Comparison of ENCODE assay signal across 13 cellular contexts in the genomic region with DNA sequence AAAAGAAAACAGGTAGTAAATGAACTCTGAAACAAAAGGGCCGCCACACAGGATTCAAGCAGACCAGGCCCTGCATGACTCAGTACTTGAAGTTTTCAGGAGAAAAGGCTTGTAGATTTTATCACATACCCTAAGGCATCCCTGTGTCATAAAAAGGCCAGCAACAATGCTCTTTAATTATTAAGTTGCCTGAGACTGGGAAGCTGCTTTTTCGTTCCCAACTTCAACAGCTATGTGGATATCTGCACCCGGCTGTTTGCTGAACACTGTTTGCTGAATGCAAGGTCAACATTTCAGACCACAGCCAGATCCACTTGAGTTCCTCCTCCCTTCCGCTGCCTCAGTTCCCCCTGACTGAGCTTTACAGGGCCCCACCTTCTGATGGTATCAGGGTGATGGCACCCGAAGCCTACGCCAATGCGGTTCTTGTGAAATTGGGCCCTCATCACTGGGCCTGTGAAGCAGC. TPM values are rescaled to one million over a fixed set of nuclear protein-coding genes. Genes with fewer than 3 reads are reported as not detected.
DNase-seq lines count a peak whose midpoint lies in the region; ATAC-seq and TF ChIP-seq lines count a peak whose summit lies in the region.
"Had no signal": no experiment of that assay in that cellular context is flagged by ENCODE, and none has a peak within 500 bp of the region (broad histone marks: within the 10 kb centered on the region; RNA-seq: fewer than 3 reads in every experiment).

No MANE protein-coding gene starts in this region.

- no peak for TF ChIP-seq POLR2A in thyroid gland (IDR thresholded peaks at IDR 0.05)

- H3K4me1 ChIP-seq in Karpas-422 (ENCODE audit: low read length) (no peaks in the 10 kb centered on the region), mammary epithelial cell (ENCODE audit: insufficient read depth, low read length) (peaks cover 55% of the 10 kb centered on the region), osteoblast (ENCODE audit: insufficient read depth, low read length) (peaks cover 11% of the 10 kb centered on the region), thyroid gland (peaks cover 0 to 3% of the 10 kb centered on the region in 2 donors)
- H3K4me1 ChIP-seq in CD8-positive, alpha-beta T cell (ENCODE audit: insufficient read depth, low read length) = peaks cover 33% of the 10 kb centered on the region

- H2AFZ ChIP-seq in Karpas-422 (ENCODE audit: low read length) (no peak overlapping the region), mammary epithelial cell (ENCODE audit: low read depth, low read length) (no peak overlapping the region), osteoblast (ENCODE audit: low read length) (no peak overlapping the region)

- H3K4me1 Mint-ChIP-seq in Calu3 (ENCODE audit: low read depth, unreplicated experiment) = peaks cover 33% of the 10 kb centered on the region
- peaks cover 39% of the 10 kb centered on the region for H3K4me1 Mint-ChIP-seq in CD8-positive, alpha-beta T cell (ENCODE audit: low read depth)

- H3K79me2 ChIP-seq in Karpas-422 (ENCODE audit: low read length) (peaks cover 8% of the 10 kb centered on the region; the same call in 1 of the 2 replicates), mammary epithelial cell (ENCODE audit: insufficient read depth, low read length) (peaks cover 31% of the 10 kb centered on the region), osteoblast (ENCODE audit: insufficient read depth, low read length) (peaks cover 35% of the 10 kb centered on the region)

- H3K27ac Mint-ChIP-seq in Calu3 (ENCODE audit: unreplicated experiment) = peak overlapping the region; percentile 62
- no peak overlapping the region for H3K27ac Mint-ChIP-seq in CD8-positive, alpha-beta T cell
- H3K27ac Mint-ChIP-seq: activated naive CD8-positive, alpha-beta T cell treated with anti-CD3 and anti-CD28 coated beads, Interleukin-2, amount 10 ng/mL, durations not matched to agents 7 days and 5 days had no signal

- H3K4me3 ChIP-seq in Karpas-422 (ENCODE audit: low read length) (no peak overlapping the region), mammary epithelial cell (replicated peaks in 1 of 3; ENCODE audit: insufficient read depth in 1 of 3, low read depth in 2 of 3, low read length in 3 of 3) (no peak overlapping the region), osteoblast (ENCODE audit: insufficient read depth, low read length) (no peak overlapping the region), thyroid gland (replicated peaks in 1 of 3) (no peak overlapping the region)
- no peak overlapping the region for H3K4me3 ChIP-seq in CD8-positive, alpha-beta T cell (ENCODE audit: low read depth, low read length)

- dilution Hi-C loops in mammary epithelial cell (cut with HindIII; ENCODE audit: low sequenced_read_pairs) = loop anchor here (5.0 kb wide), 3 partner anchors 70 to 145 kb away; partner anchors contain the start of genes MRPS12 and SARS2

- no peak overlapping the region for H3K9ac ChIP-seq in Karpas-422 (ENCODE audit: low read length)
- peak overlapping the region; percentile 51 for H3K9ac ChIP-seq in mammary epithelial cell (ENCODE audit: insufficient read depth, low read length)

- H3K27ac ChIP-seq in Karpas-422 (ENCODE audit: low read length) (no peak overlapping the region), mammary epithelial cell (ENCODE audit: insufficient read depth, low read depth, low read length) (peak overlapping the region; percentile 75), osteoblast (ENCODE audit: low read depth, low read length) (no peak overlapping the region), thyroid gland (no peak overlapping the region)
- H3K27ac ChIP-seq in CD8-positive, alpha-beta T cell (ENCODE audit: low read depth, low read length) = no peak overlapping the region

- no peak for ATAC-seq in CD8-positive, alpha-beta T cell
- no peak for ATAC-seq in HG02610 (IDR thresholded peaks at IDR 0.05; ENCODE audit: unreplicated experiment)

- POLR2A ChIA-PET in CD8-positive, alpha-beta T cell (lab: Charles Lee) = interaction anchor here (1.2 to 1.6 kb wide), 2 partner anchors 10 to 12 kb away, joined by 3 to 4 read pairs; no protein-coding TSS in a partner anchor

- H3K9me3 Mint-ChIP-seq in Calu3 (ENCODE audit: low read depth, unreplicated experiment) = no peaks in the 10 kb centered on the region
- H3K9me3 Mint-ChIP-seq in CD8-positive, alpha-beta T cell = no peaks in the 10 kb centered on the region
- H3K9me3 Mint-ChIP-seq: activated naive CD8-positive, alpha-beta T cell treated with anti-CD3 and anti-CD28 coated beads, Interleukin-2, amount 10 ng/mL, durations not matched to agents 7 days and 5 days had no signal

- no peak for DNase-seq in Calu3
- peak; percentile 41 for DNase-seq in Karpas-422
- DNase-seq in mammary epithelial cell = peak; percentile 90
- DNase-seq in osteoblast (ENCODE audit: insufficient read length, low spot score, missing footprints) = peak; percentile 5
- DNase-seq in CD8-positive, alpha-beta T cell = no peak
- no peak for DNase-seq in hippocampal formation (lab: John Stamatoyannopoulos, UW)
- DNase-seq in thyroid gland = no peak
- DNase-seq: activated naive CD8-positive, alpha-beta T cell treated with anti-CD3 and anti-CD28 coated beads, Interleukin-2, amount 10 ng/mL, durations not matched to agents 7 days and 5 days; DMS153 had no signal

- H3K36me3 Mint-ChIP-seq in Calu3 (ENCODE audit: insufficient read depth, unreplicated experiment) = peaks cover 98% of the 10 kb centered on the region
- H3K36me3 Mint-ChIP-seq in CD8-positive, alpha-beta T cell = peaks cover 74% of the 10 kb centered on the region

- no peaks in the 10 kb centered on the region for H3K9me2 ChIP-seq in Karpas-422 (replicated peaks; ENCODE audit: insufficient read depth, low read length)

- H3K27me3 Mint-ChIP-seq in Calu3 (ENCODE audit: unreplicated experiment) = no peaks in the 10 kb centered on the region
- no peaks in the 10 kb centered on the region for H3K27me3 Mint-ChIP-seq in CD8-positive, alpha-beta T cell (ENCODE audit: low read depth)
- H3K27me3 Mint-ChIP-seq: activated naive CD8-positive, alpha-beta T cell treated with anti-CD3 and anti-CD28 coated beads, Interleukin-2, amount 10 ng/mL, durations not matched to agents 7 days and 5 days had no signal

- intact Hi-C loops in Calu3 (cut with micrococcal nuclease; ENCODE audit: unreplicated experiment) = no loop called here
- intact Hi-C loops in mammary epithelial cell (cut with micrococcal nuclease) = loop anchor here (1.0 to 5.0 kb wide), 7 partner anchors 50 to 323 kb away; partner anchors contain the start of gene LGALS7B
- intact Hi-C loops in CD8-positive, alpha-beta T cell (cut with DNase I, micrococcal nuclease) = loop anchor here in 1 of 2 experiments (10.0 kb wide), 1 partner anchor 1623 kb away; the partner anchor contains the start of genes ZNF383 and ZNF585B
- intact Hi-C loops in thyroid gland (cut with DNase I) = no loop called here

- no peak overlapping the region for H3K4me3 Mint-ChIP-seq in Calu3 (ENCODE audit: low read depth, unreplicated experiment)
- no peak overlapping the region for H3K4me3 Mint-ChIP-seq in CD8-positive, alpha-beta T cell
- H3K4me3 Mint-ChIP-seq: activated naive CD8-positive, alpha-beta T cell treated with anti-CD3 and anti-CD28 coated beads, Interleukin-2, amount 10 ng/mL, durations not matched to agents 7 days and 5 days had no signal

- H4K20me1 ChIP-seq in Karpas-422 (ENCODE audit: insufficient read depth, low read depth, low read length) (peaks cover 20% of the 10 kb centered on the region), mammary epithelial cell (ENCODE audit: insufficient read depth, low read length) (no peaks in the 10 kb centered on the region), osteoblast (ENCODE audit: insufficient read depth, low read length) (peaks cover 58% of the 10 kb centered on the region)

- no peak for TF ChIP-seq CTCF in Calu3 (IDR thresholded peaks at IDR 0.05; ENCODE audit: unreplicated experiment)
- no peak for TF ChIP-seq CTCF in mammary epithelial cell (conservative IDR thresholded peaks at IDR 0.05 in 1 of 2, IDR thresholded peaks at IDR 0.05 in 1 of 2; ENCODE audit: extremely low read depth in 1 of 2, insufficient read depth in 1 of 2, low read depth in 1 of 2, low read length in 2 of 2)
- no peak for TF ChIP-seq CTCF in osteoblast (IDR thresholded peaks at IDR 0.05; ENCODE audit: extremely low read depth, low read depth, low read length)
- no peak for TF ChIP-seq CTCF in CD8-positive, alpha-beta T cell (IDR thresholded peaks at IDR 0.05)
- TF ChIP-seq CTCF in thyroid gland (IDR thresholded peaks at IDR 0.05) = no peak

- H3K9me3 ChIP-seq in Karpas-422 (ENCODE audit: low read length) (no peaks in the 10 kb centered on the region), mammary epithelial cell (replicated peaks; ENCODE audit: insufficient read depth, low read length) (no peaks in the 10 kb centered on the region), osteoblast (ENCODE audit: low read depth, low read length) (no peaks in the 10 kb centered on the region), thyroid gland (no peaks in the 10 kb centered on the region)
- H3K9me3 ChIP-seq in CD8-positive, alpha-beta T cell (ENCODE audit: low read length) = no peaks in the 10 kb centered on the region
- H3K9me3 ChIP-seq: neutrophil had no signal

- CTCF ChIA-PET in Calu3 (lab: Charles Lee) = no interaction called here
- CTCF ChIA-PET in mammary epithelial cell (lab: Charles Lee; ENCODE audit: low non-redundant PET) = interaction anchor here (0.6 kb wide), 1 partner anchor 154 kb away, joined by 3 read pairs; no protein-coding TSS in a partner anchor
- CTCF ChIA-PET in CD8-positive, alpha-beta T cell (lab: Charles Lee) = interaction anchor here (0.8 to 1.4 kb wide), 4 partner anchors 10 to 93 kb away, joined by 3 to 4 read pairs (median 4); partner anchors contain the start of genes MRPS12 and SARS2

- no TSS peak for BruUV-seq in Calu3 (replicated peaks; lab: Mats Ljungman, UMichigan)
- no TSS peak for BruUV-seq in mammary epithelial cell (replicated peaks; lab: Mats Ljungman, UMichigan)

- in situ Hi-C loops in mammary epithelial cell (cut with MboI; ENCODE audit: low sequenced_read_pairs in 2 of 2) = loop anchor here (10.0 to 25.0 kb wide), 2 partner anchors 100 to 113 kb away; partner anchors contain the start of gene CAPN12 (in 1 of the 2)

- H3K4me2 ChIP-seq in Karpas-422 (ENCODE audit: low read depth, low read length, poor library complexity, severe bottlenecking) = no peak overlapping the region
- peak overlapping the region; percentile 50 for H3K4me2 ChIP-seq in mammary epithelial cell (ENCODE audit: insufficient read depth, low read depth, low read length)
- H3K4me2 ChIP-seq in osteoblast (ENCODE audit: insufficient read depth, low read length) = no peak overlapping the region

- 22% methylated on average over 7 of the region's 7 CpGs for WGBS in mammary epithelial cell (ENCODE audit: low coverage, missing lambda C conversion rate)
- 91 to 94% methylated on average over 7 of the region's 7 CpGs for WGBS in thyroid gland, 2 donors

- H3K36me3 ChIP-seq in Karpas-422 (ENCODE audit: insufficient read depth, low read length) (peaks cover 51% of the 10 kb centered on the region), mammary epithelial cell (ENCODE audit: insufficient read depth, low read length) (peaks cover 39% of the 10 kb centered on the region), osteoblast (ENCODE audit: insufficient read depth, low read length) (peaks cover 68% of the 10 kb centered on the region), thyroid gland (peaks cover 71 to 73% of the 10 kb centered on the region in 2 donors)
- H3K36me3 ChIP-seq in CD8-positive, alpha-beta T cell (ENCODE audit: insufficient read depth, low read length) = peaks cover 68% of the 10 kb centered on the region

- no peaks in the 10 kb centered on the region for H3K27me3 ChIP-seq in Karpas-422 (ENCODE audit: low read length)
- no peaks in the 10 kb centered on the region for H3K27me3 ChIP-seq in mammary epithelial cell (ENCODE audit: insufficient read depth, low read length)
- H3K27me3 ChIP-seq in osteoblast (ENCODE audit: insufficient read depth, low read length) = no peaks in the 10 kb centered on the region
- no peaks in the 10 kb centered on the region for H3K27me3 ChIP-seq in CD8-positive, alpha-beta T cell (ENCODE audit: insufficient read depth, low read length)
- H3K27me3 ChIP-seq in thyroid gland = no peaks in the 10 kb centered on the region
- H3K27me3 ChIP-seq: neutrophil had no signal

RNA-seq across cellular contexts. Expression of gene ECH1, which starts 6.1 kb away (rescaled TPM):
- total RNA-seq in Calu3 (2022) (253 and 291 TPM in 2 replicates), mammary epithelial cell (10 to 100 TPM; 66.0 to 75.9 TPM), osteoblast (35.1 and 36.9 TPM in 2 replicates), thyroid gland (100 to 1,000 TPM in 3 of 4 donors, 10 to 100 TPM in 1; 89.3 to 131 (median 130) TPM)
- 150 and 162 TPM in 2 replicates for total RNA-seq in Karpas-422 (2014; rRNA removed; shearing (Covaris generic); ENCODE audit: low replicate concordance)
- 74.5 TPM for polyA plus RNA-seq in mammary epithelial cell
- 85.9 TPM for polyA minus RNA-seq in mammary epithelial cell
- 10 to 100 TPM; 30.1 to 32.8 TPM for total RNA-seq in CD8-positive, alpha-beta T cell

RNA-seq across cellular contexts. Expression of gene HNRNPL, which starts 12.1 kb away (rescaled TPM):
- 383 and 408 TPM in 2 replicates for total RNA-seq in Calu3 (2022)
- 212 and 217 TPM in 2 replicates for total RNA-seq in Karpas-422 (2014; rRNA removed; shearing (Covaris generic); ENCODE audit: low replicate concordance)
- total RNA-seq in mammary epithelial cell = 100 to 1,000 TPM; 200 to 391 TPM
- polyA plus RNA-seq in mammary epithelial cell = 242 TPM
- polyA minus RNA-seq in mammary epithelial cell = 784 TPM
- total RNA-seq in osteoblast = 188 and 201 TPM in 2 replicates
- total RNA-seq in CD8-positive, alpha-beta T cell = 100 to 1,000 TPM; 615 to 625 TPM
- 100 to 1,000 TPM; 181 to 247 (median 232) TPM for total RNA-seq in thyroid gland

RNA-seq across cellular contexts. Expression of gene LGALS4, which starts 24.9 kb away (rescaled TPM):
- total RNA-seq in Calu3 (2022) = 321 and 537 TPM in 2 replicates
- 0.52 and 1.4 TPM in 2 replicates for total RNA-seq in Karpas-422 (2014; rRNA removed; shearing (Covaris generic); ENCODE audit: low replicate concordance)
- total RNA-seq in mammary epithelial cell = under 1 TPM in 1 of 2 donors, not detected in 1; 0.47 TPM
- 0.20 TPM for polyA plus RNA-seq in mammary epithelial cell
- polyA minus RNA-seq in mammary epithelial cell = not detected
- not detected in 2 replicates for total RNA-seq in osteoblast
- 1 to 10 TPM; 1.8 to 3.4 TPM for total RNA-seq in CD8-positive, alpha-beta T cell
- 1 to 10 TPM in 2 of 4 donors, not detected in 2; 1.6 TPM for total RNA-seq in thyroid gland
- total RNA-seq: endothelial cell of umbilical vein had no signal

RNA-seq across cellular contexts. Expression of gene RINL, which starts 40.4 kb away (rescaled TPM):
- total RNA-seq in Calu3 (2022) (4.1 TPM in 2 replicates), mammary epithelial cell (1 to 10 TPM; 5.7 to 9.2 TPM), osteoblast (2.5 and 3.2 TPM in 2 replicates), thyroid gland (10 to 100 TPM in 3 of 4 donors, 1 to 10 TPM in 1; 6.4 to 18.7 (median 13.5) TPM)
- total RNA-seq in Karpas-422 (2014; rRNA removed; shearing (Covaris generic); ENCODE audit: low replicate concordance) = 69.3 and 77.5 TPM in 2 replicates
- polyA plus RNA-seq in mammary epithelial cell = 2.4 TPM
- polyA minus RNA-seq in mammary epithelial cell = 1.3 TPM
- total RNA-seq in CD8-positive, alpha-beta T cell = 10 to 100 TPM; 18.1 to 18.4 TPM

RNA-seq across cellular contexts. Expression of gene LGALS7B, which starts 48.7 kb away (rescaled TPM):
- total RNA-seq in Calu3 (2022) (3.2 and 4.8 TPM in 2 replicates), mammary epithelial cell (100 to 1,000 TPM in 1 of 2 donors, under 1 TPM in 1; 0.73 to 210 TPM), osteoblast (not detected in 2 replicates), thyroid gland (not detected)
- not detected in 2 replicates for total RNA-seq in Karpas-422 (2014; rRNA removed; shearing (Covaris generic); ENCODE audit: low replicate concordance)
- 688 TPM for polyA plus RNA-seq in mammary epithelial cell
- polyA minus RNA-seq in mammary epithelial cell = 2.2 TPM
- total RNA-seq in CD8-positive, alpha-beta T cell = not detected
- total RNA-seq: activated naive CD8-positive, alpha-beta T cell treated with anti-CD3 and anti-CD28 coated beads, Interleukin-2, amount 10 ng/mL, durations not matched to agents 7 days and 5 days; endothelial cell of umbilical vein; ureter had no signal
- polyA plus RNA-seq: endothelial cell of umbilical vein had no signal

Comparison
In these comparisons a context has a peak if more than half of its experiments do, and no peak if none do; other contexts are left out.
1. DNase-seq: peak in Karpas-422 (single experiment), mammary epithelial cell (single experiment) and osteoblast (single experiment); none in Calu3 (single experiment), CD8-positive, alpha-beta T cell (0 of 7), hippocampal formation (0 of 2) and thyroid gland (0 of 2).
2. RNA of gene LGALS4, which starts 24.9 kb away (total RNA-seq): 321 to 537 TPM in Calu3; 1.8 to 3.4 TPM in CD8-positive, alpha-beta T cell, 1.6 TPM in thyroid gland, 0.52 to 1.4 TPM in Karpas-422, 0.47 TPM in mammary epithelial cell and not detected in osteoblast; every median in the first group is over 10 times any median in the second.